8 cellular contexts compared by ENCODE assay signal in genomic region chr11:534592-535518, GRCh38. TPM values are rescaled to one million over a fixed set of nuclear protein-coding genes. Genes with fewer than 3 reads are reported as not detected.
DNase-seq lines count a peak whose midpoint lies in the region; ATAC-seq, FAIRE-seq and TF ChIP-seq lines count a peak whose summit lies in the region.

No MANE protein-coding gene starts in this region.

- H3K4me3 Mint-ChIP-seq in Calu3 (ENCODE audit: low read depth, unreplicated experiment): peak overlapping the region; percentile 90

- BruUV-seq in Calu3 (replicated peaks; lab: Mats Ljungman, UMichigan): no TSS peak

- peaks cover 23% of the 10 kb centered on the region for H3K36me3 ChIP-seq in iPS-15b (ENCODE audit: control insufficient read depth, insufficient read depth, low read length)
- H3K36me3 ChIP-seq in small intestine (ENCODE audit: control insufficient read depth in 2 of 2, insufficient read depth in 2 of 2, low read length in 2 of 2): peaks cover 3 to 10% of the 10 kb centered on the region in 2 donors

- DNase-seq in Calu3 (peak; percentile 47), NCI-H510A (lab: John Stamatoyannopoulos, UW) (peak; percentile 48), amniotic epithelial cell (ENCODE audit: low read depth) (peak; percentile 11), small intestine (peak; percentile 33), T-helper 9 cell (no peak), NCI-H446 (lab: John Stamatoyannopoulos, UW) (no peak)

- H3K9me3 ChIP-seq in iPS-15b (ENCODE audit: control insufficient read depth, insufficient read depth, low read length) (no peaks in the 10 kb centered on the region), small intestine (ENCODE audit: control insufficient read depth, low read depth) (no peaks in the 10 kb centered on the region)

- 1 to 2% (median 2%) methylated on average over 29 to 115 of the region's 115 CpGs for WGBS in small intestine, 3 donors

- no peaks in the 10 kb centered on the region for H3K4me1 ChIP-seq in iPS-15b (ENCODE audit: control insufficient read depth, insufficient read depth, low read length)
- peaks cover 0 to 4% of the 10 kb centered on the region in 2 donors for H3K4me1 ChIP-seq in small intestine (ENCODE audit: control insufficient read depth in 2 of 2, insufficient read depth in 1 of 2, low read depth in 1 of 2, low read length in 1 of 2)

- no peak for FAIRE-seq in small intestine (lab: Jason Lieb, UNC)

- H3K4me3 ChIP-seq in iPS-15b (ENCODE audit: low read depth, low read length): peak overlapping the region; percentile 64
- peak overlapping the region; percentile 80 to 88 for H3K4me3 ChIP-seq in small intestine (ENCODE audit: low read depth in 1 of 2, low read length in 2 of 2)

- intact Hi-C loops in Calu3 (cut with micrococcal nuclease; ENCODE audit: unreplicated experiment): no loop called here

- H3K27ac Mint-ChIP-seq in Calu3 (ENCODE audit: unreplicated experiment): no peak overlapping the region

- H3K36me3 Mint-ChIP-seq in Calu3 (ENCODE audit: insufficient read depth, unreplicated experiment): peaks cover 56% of the 10 kb centered on the region

- H3K4me1 Mint-ChIP-seq in Calu3 (ENCODE audit: low read depth, unreplicated experiment): peaks cover 7% of the 10 kb centered on the region

- peak overlapping the region; percentile 65 for H3K9ac ChIP-seq in iPS-15b (ENCODE audit: low read depth, low read length)

- peak; percentile 0 for ATAC-seq in GM21737 (IDR thresholded peaks at IDR 0.05; ENCODE audit: unreplicated experiment)

- CTCF ChIA-PET in Calu3 (lab: Charles Lee): interaction anchor here (0.6 to 2.1 kb wide), 3 partner anchors 16 to 37 kb away, joined by 3 to 6 read pairs (median 3); no protein-coding TSS in a partner anchor

- no peak for TF ChIP-seq CTCF in Calu3 (IDR thresholded peaks at IDR 0.05; ENCODE audit: unreplicated experiment)

- peak overlapping the region; percentile 39 to 56 for H3K27ac ChIP-seq in small intestine (ENCODE audit: low read depth in 1 of 2, low read length in 1 of 2)

- peaks cover 5% of the 10 kb centered on the region for H3K27me3 ChIP-seq in iPS-15b (ENCODE audit: control insufficient read depth, insufficient read depth, low read length)
- no peaks in the 10 kb centered on the region for H3K27me3 ChIP-seq in small intestine (ENCODE audit: control insufficient read depth in 2 of 2, insufficient read depth in 2 of 2, low read length in 2 of 2)

- no peaks in the 10 kb centered on the region for H3K9me3 Mint-ChIP-seq in Calu3 (ENCODE audit: low read depth, unreplicated experiment)

- H3K27me3 Mint-ChIP-seq in Calu3 (ENCODE audit: unreplicated experiment): no peaks in the 10 kb centered on the region

RNA-seq across cellular contexts. Expression of gene HRAS, which starts 0.5 kb away (rescaled TPM):
- 42.1 and 47.9 TPM in 2 replicates for total RNA-seq in Calu3 (2022)
- 100 to 1,000 TPM in 2 of 3 donors, 10 to 100 TPM in 1; 57.0 to 142 (median 128) TPM for polyA plus RNA-seq in small intestine

RNA-seq across cellular contexts. Expression of gene LRRC56, which starts 2.5 kb away (rescaled TPM):
- total RNA-seq in Calu3 (2022): 2.2 and 2.6 TPM in 2 replicates
- 1 to 10 TPM in 1 of 3 donors, under 1 TPM in 2; 0.54 to 1.2 (median 0.89) TPM for polyA plus RNA-seq in small intestine

RNA-seq across cellular contexts. Expression of gene LMNTD2, which starts 25.7 kb away (rescaled TPM):
- 7.2 and 7.8 TPM in 2 replicates for total RNA-seq in Calu3 (2022)
- 10 to 100 TPM in 2 of 3 donors, 1 to 10 TPM in 1; 4.7 to 26.4 (median 18.6) TPM for polyA plus RNA-seq in small intestine

RNA-seq across cellular contexts. Expression of gene RASSF7, which starts 25.9 kb away (rescaled TPM):
- 93.3 and 100 TPM in 2 replicates for total RNA-seq in Calu3 (2022)
- polyA plus RNA-seq in small intestine: 100 to 1,000 TPM in 2 of 3 donors, 10 to 100 TPM in 1; 71.5 to 174 (median 169) TPM

RNA-seq across cellular contexts. Expression of gene RNH1, which starts 27.8 kb away (rescaled TPM):
- total RNA-seq in Calu3 (2022): 103 and 107 TPM in 2 replicates
- 100 to 1,000 TPM in 2 of 3 donors, 10 to 100 TPM in 1; 81.9 to 120 (median 119) TPM for polyA plus RNA-seq in small intestine

Comparison
In these comparisons a context has a peak if more than half of its experiments do, and no peak if none do; other contexts are left out.
1. DNase-seq: peak in Calu3 (single experiment), NCI-H510A (single experiment), amniotic epithelial cell (single experiment) and small intestine (single experiment); none in T-helper 9 cell (single experiment) and NCI-H446 (0 of 2).